In the genomic region with DNA sequence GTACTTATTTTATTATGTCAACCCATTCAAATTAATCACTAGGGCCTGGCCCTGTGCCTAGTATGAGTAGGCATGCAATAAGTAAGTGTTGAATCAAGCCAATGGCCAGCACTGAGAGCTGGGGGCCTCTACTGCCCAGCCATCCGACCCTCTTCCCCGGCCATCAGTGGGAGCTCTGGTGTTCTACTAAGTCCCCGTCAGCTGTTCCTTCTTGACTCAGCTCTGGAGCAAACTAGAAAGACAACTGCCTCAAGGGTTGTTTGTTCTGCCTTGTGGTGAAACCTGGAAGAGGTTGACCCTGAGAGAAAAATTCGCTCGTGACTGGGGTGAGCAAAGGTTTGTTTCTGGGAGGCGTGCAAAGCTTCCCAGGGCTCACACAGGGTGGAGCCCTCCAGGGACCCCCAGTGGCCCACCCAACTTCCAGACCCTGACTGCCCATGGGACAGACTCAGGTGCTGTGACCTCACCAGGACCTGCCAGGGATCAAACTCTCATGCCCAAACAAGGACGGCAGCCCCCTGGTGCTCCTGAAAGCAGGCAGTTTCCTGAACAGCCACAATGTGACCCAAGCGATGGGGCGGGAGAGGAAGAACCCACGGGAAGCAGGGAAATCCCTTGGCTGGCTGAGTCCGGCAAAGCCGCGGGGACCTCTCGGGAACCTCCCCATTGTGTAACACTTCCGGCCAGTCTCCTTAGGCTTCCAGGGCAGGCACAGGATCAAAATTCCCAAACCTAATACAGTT, we compare ENCODE assay signal across 16 cellular contexts. TPM values are rescaled to one million over a fixed set of nuclear protein-coding genes. Genes with fewer than 3 reads are reported as not detected.
DNase-seq lines count a peak whose midpoint lies in the region; ATAC-seq lines count a peak whose summit lies in the region.
"Had no signal": no experiment of that assay in that cellular context is flagged by ENCODE, and none has a peak within 500 bp of the region (broad histone marks: within the 10 kb centered on the region; RNA-seq: fewer than 3 reads in every experiment).

No MANE protein-coding gene starts in this region.

- H3K9me3 Mint-ChIP-seq in activated naive CD4-positive, alpha-beta T cell treated with anti-CD3 and anti-CD28 coated beads, Interleukin-2, amount 50 U/mL, for 72 hours, result no peaks in the 10 kb centered on the region
- H3K9me3 Mint-ChIP-seq: activated naive CD8-positive, alpha-beta T cell treated with anti-CD3 and anti-CD28 coated beads, Interleukin-2, amount 10 ng/mL, durations not matched to agents 7 days and 5 days; dendritic cell treated with granulocyte-macrophage colony-stimulating factor and Interleukin-4, amounts not matched to agents 40 ng/mL and 50 ng/mL, for 4 days had no signal

- ATAC-seq in HG03442 (IDR thresholded peaks at IDR 0.05; ENCODE audit: unreplicated experiment) (no peak), GM18502 (IDR thresholded peaks at IDR 0.05; ENCODE audit: poor library complexity, unreplicated experiment) (no peak)
- ATAC-seq in activated naive CD4-positive, alpha-beta T cell treated with anti-CD3 and anti-CD28 coated beads, Interleukin-2, amount 50 U/mL, for 72 hours, result no peak
- ATAC-seq: activated CD8-positive, alpha-beta memory T cell treated with anti-CD3 and anti-CD28 coated beads, Interleukin-2, amount 10 ng/mL, durations not matched to agents 7 days and 5 days; mucosa of descending colon had no signal

- DNase-seq in EL (peak; percentile 19), dermis microvascular lymphatic vessel endothelial cell (ENCODE audit: low read depth in 2 of 2) (peak; percentile 86 to 91), hepatic stellate cell (ENCODE audit: low spot score) (peak; percentile 55), pulmonary artery endothelial cell (ENCODE audit: low read depth, low spot score) (peak; percentile 80)
- DNase-seq in activated CD8-positive, alpha-beta memory T cell treated with anti-CD3 and anti-CD28 coated beads for 24 hours, result no peak
- no peak for DNase-seq in activated naive CD4-positive, alpha-beta T cell treated with anti-CD3 and anti-CD28 coated beads, Interleukin-2, amount 50 U/mL, for 72 hours (ENCODE audit: low spot score in 2 of 2)
- DNase-seq: activated CD8-positive, alpha-beta memory T cell treated with anti-CD3 and anti-CD28 coated beads, Interleukin-2, amount 10 ng/mL, durations not matched to agents 7 days and 5 days; activated naive CD8-positive, alpha-beta T cell treated with anti-CD3 and anti-CD28 coated beads, Interleukin-2, amount 10 ng/mL, durations not matched to agents 7 days and 5 days; hypothalamus; NCI-H510A treated with DMSO at 0.1 percent for 48 hours; small intestine had no signal

- H3K27ac Mint-ChIP-seq in activated naive CD4-positive, alpha-beta T cell treated with anti-CD3 and anti-CD28 coated beads, Interleukin-2, amount 50 U/mL, for 72 hours, result peak overlapping the region in 1 of 2 donors; percentile 26
- H3K27ac Mint-ChIP-seq: activated CD8-positive, alpha-beta memory T cell treated with anti-CD3 and anti-CD28 coated beads, Interleukin-2, amount 10 ng/mL, durations not matched to agents 7 days and 5 days; activated naive CD8-positive, alpha-beta T cell treated with anti-CD3 and anti-CD28 coated beads, Interleukin-2, amount 10 ng/mL, durations not matched to agents 7 days and 5 days; dendritic cell treated with granulocyte-macrophage colony-stimulating factor and Interleukin-4, amounts not matched to agents 40 ng/mL and 50 ng/mL, for 4 days had no signal

- H3K36me3 Mint-ChIP-seq in activated naive CD4-positive, alpha-beta T cell treated with anti-CD3 and anti-CD28 coated beads, Interleukin-2, amount 50 U/mL, for 72 hours, result no peaks in the 10 kb centered on the region
- H3K36me3 Mint-ChIP-seq: activated CD8-positive, alpha-beta memory T cell treated with anti-CD3 and anti-CD28 coated beads, Interleukin-2, amount 10 ng/mL, durations not matched to agents 7 days and 5 days; activated naive CD8-positive, alpha-beta T cell treated with anti-CD3 and anti-CD28 coated beads, Interleukin-2, amount 10 ng/mL, durations not matched to agents 7 days and 5 days had no signal

RNA-seq across cellular contexts. Expression of gene BANF2, which starts 50.4 kb away (rescaled TPM):
- not detected in 2 replicates for total RNA-seq in dermis microvascular lymphatic vessel endothelial cell
- not detected in 2 replicates for total RNA-seq in pulmonary artery endothelial cell
- not detected for total RNA-seq in activated naive CD4-positive, alpha-beta T cell treated with anti-CD3 and anti-CD28 coated beads, Interleukin-2, amount 50 U/mL, for 72 hours
- total RNA-seq: activated CD8-positive, alpha-beta memory T cell treated with anti-CD3 and anti-CD28 coated beads, Interleukin-2, amount 10 ng/mL, durations not matched to agents 7 days and 5 days; activated naive CD8-positive, alpha-beta T cell treated with anti-CD3 and anti-CD28 coated beads, Interleukin-2, amount 10 ng/mL, durations not matched to agents 7 days and 5 days; HT-29; mucosa of descending colon had no signal

Comparison
In these comparisons a context has a peak if more than half of its experiments do, and no peak if none do; other contexts are left out.
1. DNase-seq: peak in EL (single experiment), dermis microvascular lymphatic vessel endothelial cell (2 of 2), hepatic stellate cell (single experiment) and pulmonary artery endothelial cell (single experiment); none in activated CD8-positive, alpha-beta memory T cell treated with anti-CD3 and anti-CD28 coated beads for 24 hours (single experiment) and activated naive CD4-positive, alpha-beta T cell treated with anti-CD3 and anti-CD28 coated beads, Interleukin-2, amount 50 U/mL, for 72 hours (0 of 2).